In genomic region chr2:29367986-29368677, GRCh38 we compare ENCODE assay signal across 21 cellular contexts.
DNase-seq lines count a peak whose midpoint lies in the region; ATAC-seq, FAIRE-seq and TF ChIP-seq lines count a peak whose summit lies in the region.
"Had no signal": no experiment of that assay in that cellular context is flagged by ENCODE, and none has a peak within 500 bp of the region (broad histone marks: within the 10 kb centered on the region; RNA-seq: fewer than 3 reads in every experiment).

No MANE protein-coding gene starts in this region.

- H3K9ac ChIP-seq in SK-N-SH = no peak overlapping the region

- H2AFZ ChIP-seq in SK-N-SH (ENCODE audit: low read depth) = no peak overlapping the region
- H2AFZ ChIP-seq: GM23338 had no signal

- DNase-seq in SK-N-SH (no peak), NCI-H69 (lab: John Stamatoyannopoulos, UW) (peak; percentile 15), bronchial epithelial cell (ENCODE audit: low read depth) (peak; percentile 10), skeletal muscle cell (ENCODE audit: low read depth) (peak; percentile 22), NCI-H526 treated with DMSO at 0.1 percent for 48 hours (lab: John Stamatoyannopoulos, UW) (no peak)
- no peak for DNase-seq in activated naive CD4-positive, alpha-beta T cell treated with anti-CD3 and anti-CD28 coated beads, Interleukin-2, amount 10 ng/mL, durations not matched to agents 7 days and 5 days
- DNase-seq: CD8-positive, alpha-beta T cell; DMS79; GDM1; NCI-H1436 treated with DMSO at 0.1 percent for 48 hours; NCI-H2029 treated with DMSO at 0.1 percent for 48 hours; NCI-H2171 treated with DMSO at 0.1 percent for 48 hours had no signal

- TF ChIP-seq CTCF in SK-N-SH (IDR thresholded peaks at IDR 0.05) = no peak
- TF ChIP-seq CTCF in bronchial epithelial cell (IDR thresholded peaks at IDR 0.05; ENCODE audit: insufficient read depth, low read length, severe bottlenecking) = no peak

- POLR2A ChIA-PET in SK-N-SH (lab: Yijun Ruan, JAX) = no interaction called here

- no peaks in the 10 kb centered on the region for H3K9me2 ChIP-seq in SK-N-SH

- no peaks in the 10 kb centered on the region for H4K20me1 ChIP-seq in SK-N-SH (ENCODE audit: insufficient read depth)

- no peak for TF ChIP-seq RAD21 in SK-N-SH (IDR thresholded peaks at IDR 0.05; ENCODE audit: low read length)

- ATAC-seq in SK-N-SH treated with all-trans-retinoic acid at 6 μM for 48 hours (no peak), GM21360 (IDR thresholded peaks at IDR 0.05; ENCODE audit: unreplicated experiment) (no peak)
- ATAC-seq: CD8-positive, alpha-beta T cell; GM12878; GM23338; Panc1; Right ventricle myocardium inferior had no signal

- no peak for FAIRE-seq in bronchial epithelial cell (lab: Jason Lieb, UNC)
- FAIRE-seq: GM12878, GM18507 had no signal

- WGBS in SK-N-SH (ENCODE audit: low lambda C conversion rate) = 45% methylated on average over 3 of the region's 3 CpGs

- peaks cover 25% of the 10 kb centered on the region for H3K27me3 Mint-ChIP-seq in activated naive CD4-positive, alpha-beta T cell treated with anti-CD3 and anti-CD28 coated beads, Interleukin-2, amount 10 ng/mL, durations not matched to agents 7 days and 5 days

- no peaks in the 10 kb centered on the region for H3K79me2 ChIP-seq in SK-N-SH (ENCODE audit: insufficient read depth)

- no peaks in the 10 kb centered on the region for H3K36me3 Mint-ChIP-seq in activated naive CD4-positive, alpha-beta T cell treated with anti-CD3 and anti-CD28 coated beads, Interleukin-2, amount 10 ng/mL, durations not matched to agents 7 days and 5 days
- H3K36me3 Mint-ChIP-seq: CD8-positive, alpha-beta T cell had no signal

- CTCF ChIA-PET in SK-N-SH (lab: Yijun Ruan, JAX) = interaction anchor here (1.0 to 3.2 kb wide), 3 partner anchors 11 to 59 kb away, joined by 3 to 12 read pairs (median 11); no protein-coding TSS in a partner anchor
- CTCF ChIA-PET in activated naive CD4-positive, alpha-beta T cell treated with anti-CD3 and anti-CD28 coated beads, Interleukin-2, amount 10 ng/mL, durations not matched to agents 7 days and 5 days (lab: Charles Lee) = no interaction called here

- H3K27me3 ChIP-seq in SK-N-SH (ENCODE audit: insufficient read depth) = no peaks in the 10 kb centered on the region; the same call in 1 of the 2 replicates
- no peaks in the 10 kb centered on the region for H3K27me3 ChIP-seq in bronchial epithelial cell (ENCODE audit: control insufficient read depth, insufficient read depth, low read length)

- no peaks in the 10 kb centered on the region for H3K9me3 Mint-ChIP-seq in activated naive CD4-positive, alpha-beta T cell treated with anti-CD3 and anti-CD28 coated beads, Interleukin-2, amount 10 ng/mL, durations not matched to agents 7 days and 5 days
- H3K9me3 Mint-ChIP-seq: CD8-positive, alpha-beta T cell; GM23338 had no signal

- H3K4me1 Mint-ChIP-seq in activated naive CD4-positive, alpha-beta T cell treated with anti-CD3 and anti-CD28 coated beads, Interleukin-2, amount 10 ng/mL, durations not matched to agents 7 days and 5 days = no peaks in the 10 kb centered on the region

- H3F3A ChIP-seq in SK-N-SH (replicated peaks; ENCODE audit: insufficient read depth) = no peaks in the 10 kb centered on the region

- H3K4me1 ChIP-seq in SK-N-SH (ENCODE audit: control insufficient read depth in 1 of 2, insufficient read depth in 2 of 2, low read depth in 1 of 2, low read length in 1 of 2) = peaks cover 0 to 25% of the 10 kb centered on the region in 2 experiments; a peak in 1 of 4 replicates

- H3K4me2 ChIP-seq in SK-N-SH = no peak overlapping the region
- H3K4me2 ChIP-seq: GM23338 had no signal

- no peak overlapping the region for H3K27ac Mint-ChIP-seq in activated naive CD4-positive, alpha-beta T cell treated with anti-CD3 and anti-CD28 coated beads, Interleukin-2, amount 10 ng/mL, durations not matched to agents 7 days and 5 days
- H3K27ac Mint-ChIP-seq: CD8-positive, alpha-beta T cell; GM23338 had no signal

- H3K27ac ChIP-seq in SK-N-SH (ENCODE audit: low read depth in 2 of 2, low read length in 1 of 2) = peak overlapping the region in 1 of 2 experiments; percentile 39; a peak in 1 of 4 replicates
- H3K27ac ChIP-seq: 22Rv1 had no signal

- TF ChIP-seq EP300 in SK-N-SH (IDR thresholded peaks at IDR 0.05; ENCODE audit: borderline replicate concordance in 1 of 2, low read depth in 1 of 2, low read length in 1 of 2) = no peak

- no peaks in the 10 kb centered on the region for H3K36me3 ChIP-seq in SK-N-SH (replicated peaks in 1 of 2; ENCODE audit: control insufficient read depth in 1 of 2, insufficient read depth in 2 of 2, low read length in 1 of 2)
- H3K36me3 ChIP-seq in bronchial epithelial cell (ENCODE audit: control insufficient read depth, insufficient read depth, low read length) = no peaks in the 10 kb centered on the region

- no peak overlapping the region for H3K4me3 Mint-ChIP-seq in activated naive CD4-positive, alpha-beta T cell treated with anti-CD3 and anti-CD28 coated beads, Interleukin-2, amount 10 ng/mL, durations not matched to agents 7 days and 5 days
- H3K4me3 Mint-ChIP-seq: CD8-positive, alpha-beta T cell; GM23338 had no signal

- H3K4me3 ChIP-seq in SK-N-SH (ENCODE audit: low read depth in 2 of 2, low read length in 1 of 2) (no peak overlapping the region), bronchial epithelial cell (ENCODE audit: low read depth, low read length) (no peak overlapping the region), skeletal muscle cell (ENCODE audit: low read depth, low read length) (no peak overlapping the region)
- H3K4me3 ChIP-seq: GM12878, GM23338, SK-N-MC had no signal

- no peaks in the 10 kb centered on the region for H3K9me3 ChIP-seq in SK-N-SH

TF ChIP-seq in SK-N-SH treated with all-trans-retinoic acid at 6 μM for 48 hours, 23 proteins besides CTCF, POLR2A, EP300 and RAD21 (continues in another document):
- TF ChIP-seq ZNF70 (CRISPR knock-in tag; IDR thresholded peaks at IDR 0.05) (no peak), TCF4 (CRISPR knock-in tag; IDR thresholded peaks at IDR 0.05; ENCODE audit: borderline replicate concordance) (no peak), PPARA (CRISPR knock-in tag; IDR thresholded peaks at IDR 0.05; ENCODE audit: borderline replicate concordance) (no peak), TOX (CRISPR knock-in tag; IDR thresholded peaks at IDR 0.05; ENCODE audit: borderline replicate concordance) (no peak), OSR1 (CRISPR knock-in tag; IDR thresholded peaks at IDR 0.05) (no peak)
- TF ChIP-seq, protein P1, sequence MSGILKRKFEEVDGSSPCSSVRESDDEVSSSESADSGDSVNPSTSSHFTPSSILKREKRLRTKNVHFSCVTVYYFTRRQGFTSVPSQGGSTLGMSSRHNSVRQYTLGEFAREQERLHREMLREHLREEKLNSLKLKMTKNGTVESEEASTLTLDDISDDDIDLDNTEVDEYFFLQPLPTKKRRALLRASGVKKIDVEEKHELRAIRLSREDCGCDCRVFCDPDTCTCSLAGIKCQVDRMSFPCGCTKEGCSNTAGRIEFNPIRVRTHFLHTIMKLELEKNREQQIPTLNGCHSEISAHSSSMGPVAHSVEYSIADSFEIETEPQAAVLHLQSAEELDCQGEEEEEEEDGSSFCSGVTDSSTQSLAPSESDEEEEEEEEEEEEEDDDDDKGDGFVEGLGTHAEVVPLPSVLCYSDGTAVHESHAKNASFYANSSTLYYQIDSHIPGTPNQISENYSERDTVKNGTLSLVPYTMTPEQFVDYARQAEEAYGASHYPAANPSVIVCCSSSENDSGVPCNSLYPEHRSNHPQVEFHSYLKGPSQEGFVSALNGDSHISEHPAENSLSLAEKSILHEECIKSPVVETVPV (CRISPR knock-in tag; IDR thresholded peaks at IDR 0.05) = no peak

TF ChIP-seq in SK-N-SH, 30 proteins besides CTCF, POLR2A, EP300 and RAD21 (continues in another document):
- TF ChIP-seq FOXJ3 (CRISPR knock-in tag; IDR thresholded peaks at IDR 0.05) (no peak), ZBTB33 (IDR thresholded peaks at IDR 0.05; ENCODE audit: borderline replicate concordance, low read depth) (no peak), SMC3 (IDR thresholded peaks at IDR 0.05; ENCODE audit: low read depth, low read length) (no peak), CHD2 (IDR thresholded peaks at IDR 0.05; ENCODE audit: low read length, partially characterized antibody) (no peak), YY1 (IDR thresholded peaks at IDR 0.05; ENCODE audit: low read depth) (no peak), NRF1 (IDR thresholded peaks at IDR 0.05; ENCODE audit: low read depth, low read length) (no peak), MXI1 (IDR thresholded peaks at IDR 0.05; ENCODE audit: low read depth, low read length) (no peak), EZH2phosphoT487 (IDR thresholded peaks at IDR 0.05; ENCODE audit: borderline replicate concordance, low read depth) (no peak)
- TF ChIP-seq, protein P2, sequence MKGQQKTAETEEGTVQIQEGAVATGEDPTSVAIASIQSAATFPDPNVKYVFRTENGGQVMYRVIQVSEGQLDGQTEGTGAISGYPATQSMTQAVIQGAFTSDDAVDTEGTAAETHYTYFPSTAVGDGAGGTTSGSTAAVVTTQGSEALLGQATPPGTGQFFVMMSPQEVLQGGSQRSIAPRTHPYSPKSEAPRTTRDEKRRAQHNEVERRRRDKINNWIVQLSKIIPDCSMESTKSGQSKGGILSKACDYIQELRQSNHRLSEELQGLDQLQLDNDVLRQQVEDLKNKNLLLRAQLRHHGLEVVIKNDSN (IDR thresholded peaks at IDR 0.05; ENCODE audit: borderline replicate concordance, low read depth) = no peak
- TF ChIP-seq, protein P3, sequence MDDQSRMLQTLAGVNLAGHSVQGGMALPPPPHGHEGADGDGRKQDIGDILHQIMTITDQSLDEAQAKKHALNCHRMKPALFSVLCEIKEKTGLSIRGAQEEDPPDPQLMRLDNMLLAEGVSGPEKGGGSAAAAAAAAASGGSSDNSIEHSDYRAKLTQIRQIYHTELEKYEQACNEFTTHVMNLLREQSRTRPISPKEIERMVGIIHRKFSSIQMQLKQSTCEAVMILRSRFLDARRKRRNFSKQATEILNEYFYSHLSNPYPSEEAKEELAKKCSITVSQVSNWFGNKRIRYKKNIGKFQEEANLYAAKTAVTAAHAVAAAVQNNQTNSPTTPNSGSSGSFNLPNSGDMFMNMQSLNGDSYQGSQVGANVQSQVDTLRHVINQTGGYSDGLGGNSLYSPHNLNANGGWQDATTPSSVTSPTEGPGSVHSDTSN (IDR thresholded peaks at IDR 0.05) = no peak

Comparison
In these comparisons a context has a peak if more than half of its experiments do, and no peak if none do; other contexts are left out.
1. DNase-seq: peak in NCI-H69 (single experiment), bronchial epithelial cell (single experiment) and skeletal muscle cell (single experiment); none in SK-N-SH (single experiment), activated naive CD4-positive, alpha-beta T cell treated with anti-CD3 and anti-CD28 coated beads, Interleukin-2, amount 10 ng/mL, durations not matched to agents 7 days and 5 days (single experiment) and NCI-H526 treated with DMSO at 0.1 percent for 48 hours (single experiment).